Comparison of ENCODE assay signal across 8 cellular contexts in genomic region chr15:74631935-74632560, GRCh38. TPM values are rescaled to one million over a fixed set of nuclear protein-coding genes. Genes with fewer than 3 reads are reported as not detected.
A peak's percentile ranks its signal among the peaks of the same experiment; 100 is the strongest.
DNase-seq lines count a peak whose midpoint lies in the region; ATAC-seq and TF ChIP-seq lines count a peak whose summit lies in the region.

No MANE protein-coding gene starts in this region.

- H3K4me3 ChIP-seq in astrocyte of the cerebellum (ENCODE audit: low read depth, low read length) = no peak overlapping the region

- H3K9me3 Mint-ChIP-seq in Calu3 (ENCODE audit: low read depth, unreplicated experiment) = no peaks in the 10 kb centered on the region

- H3K4me3 Mint-ChIP-seq in Calu3 (ENCODE audit: low read depth, unreplicated experiment) = no peak overlapping the region

- peak; percentile 79 for DNase-seq in Calu3
- DNase-seq in HT1080 (ENCODE audit: low read depth) = peak; percentile 41
- peak in 4 of 5 experiments; percentile 24 to 47 (median 38) for DNase-seq in T-helper 2 cell
- no peak for DNase-seq in astrocyte of the cerebellum (ENCODE audit: low read depth)
- DNase-seq in iPS-NIHi7 (ENCODE audit: extremely low spot score) = peak; percentile 88
- DNase-seq in stimulated activated CD4-positive, alpha-beta T cell treated with anti-CD3 and anti-CD28 coated beads, Interleukin-1b, Interleukin-23, amount 100 ng/mL, for 4 hours (ENCODE audit: low read depth in 2 of 2) = peak; percentile 48 to 56

- intact Hi-C loops in Calu3 (cut with micrococcal nuclease; ENCODE audit: unreplicated experiment) = loop anchor here (1.0 kb wide), 1 partner anchor 258 kb away; no protein-coding TSS in a partner anchor

- no peaks in the 10 kb centered on the region for H3K27me3 Mint-ChIP-seq in Calu3 (ENCODE audit: unreplicated experiment)

- in situ Hi-C loops in astrocyte of the cerebellum (cut with HindIII; ENCODE audit: low sequenced_read_pairs) = loop anchor here (5.0 to 10.0 kb wide), 3 partner anchors 75 to 257 kb away; no protein-coding TSS in a partner anchor

- peaks cover 68% of the 10 kb centered on the region for H3K36me3 Mint-ChIP-seq in Calu3 (ENCODE audit: insufficient read depth, unreplicated experiment)

- TF ChIP-seq CTCF in Calu3 (IDR thresholded peaks at IDR 0.05; ENCODE audit: unreplicated experiment) (peak; percentile 80), astrocyte of the cerebellum (IDR thresholded peaks at IDR 0.05; ENCODE audit: low read depth, low read length, missing control alignments) (peak; percentile 97)

- H3K4me1 Mint-ChIP-seq in Calu3 (ENCODE audit: low read depth, unreplicated experiment) = no peaks in the 10 kb centered on the region

- CTCF ChIA-PET in Calu3 (lab: Charles Lee) = interaction anchor here (0.9 to 7.9 kb wide), 8 partner anchors 9 to 258 kb away, joined by 3 to 107 read pairs (median 6); partner anchors contain the start of gene ARID3B

- ATAC-seq in HG03159 (IDR thresholded peaks at IDR 0.05; ENCODE audit: unreplicated experiment) = no peak
- ATAC-seq in GM19351 (IDR thresholded peaks at IDR 0.05; ENCODE audit: unreplicated experiment) = no peak

- no TSS peak for BruUV-seq in Calu3 (replicated peaks; lab: Mats Ljungman, UMichigan)

- H3K27ac Mint-ChIP-seq in Calu3 (ENCODE audit: unreplicated experiment) = no peak overlapping the region

RNA-seq across cellular contexts. Expression of gene CLK3, which starts 16.4 kb away (rescaled TPM):
- total RNA-seq in Calu3 (2022) = 89.2 and 93.5 TPM in 2 replicates
- total RNA-seq in HT1080 (2014; rRNA removed; shearing (Covaris generic)) = 84.0 and 110 TPM in 2 replicates
- polyA plus RNA-seq in HT1080 (2015; cell fraction: cytosol; rRNA removed) = 73.7 and 82.2 TPM in 2 replicates
- 162 and 169 TPM in 2 replicates for polyA plus RNA-seq in HT1080 (2015; cell fraction: nucleus; rRNA removed)
